Comparison of ENCODE assay signal across 26 cellular contexts in genomic region chr4:75869100-75869499, GRCh38. TPM values are rescaled to one million over a fixed set of nuclear protein-coding genes. Genes with fewer than 3 reads are reported as not detected.
"Had no signal": no experiment of that assay in that cellular context is flagged by ENCODE, and none has a peak within 500 bp of the region (broad histone marks: within the 10 kb centered on the region; RNA-seq: fewer than 3 reads in every experiment).

No MANE protein-coding gene starts in this region.

- H3K27ac ChIP-seq: colonic mucosa, epithelial cell of prostate, esophagus squamous epithelium, gastrocnemius medialis, heart right ventricle, left lung, lower lobe of right lung had no signal

- H3K4me1 ChIP-seq: colonic mucosa, esophagus squamous epithelium, gastrocnemius medialis, heart right ventricle, left lung, lower lobe of right lung had no signal

- H3K27me3 ChIP-seq: colonic mucosa, esophagus squamous epithelium, gastrocnemius medialis, left lung had no signal

- H3K36me3 ChIP-seq: colonic mucosa, esophagus squamous epithelium, gastrocnemius medialis, heart right ventricle, left lung, lower lobe of right lung had no signal

- ATAC-seq: effector memory CD8-positive, alpha-beta T cell; esophagus mucosa; gastrocnemius medialis; left lung; lower lobe of right lung; mucosa of descending colon had no signal

- DNase-seq: colonic mucosa; cortex of kidney; effector CD8-positive, alpha-beta T cell; effector memory CD8-positive, alpha-beta T cell; endodermal cell; erythroblast; esophagus squamous epithelium; foreskin fibroblast; foreskin melanocyte; gastrocnemius medialis; heart right ventricle; hippocampal formation; left cardiac atrium; left lung; lower lobe of right lung; mesenchymal stem cell; mucosa of descending colon; naive B cell had no signal

- H3K4me3 ChIP-seq: colonic mucosa, esophagus squamous epithelium, gastrocnemius medialis, heart right ventricle, left lung, lower lobe of right lung, mucosa of descending colon had no signal

- H3K9me3 ChIP-seq: colonic mucosa, esophagus squamous epithelium, gastrocnemius medialis, heart right ventricle, left lung, lower lobe of right lung, mucosa of descending colon had no signal

RNA-seq across cellular contexts. Expression of gene PPEF2, which starts 33.2 kb away (rescaled TPM):
- total RNA-seq: chondrocyte, colonic mucosa, dermis microvascular lymphatic vessel endothelial cell, endodermal cell, esophagus mucosa, heart right ventricle, kidney epithelial cell, left cardiac atrium, left lung, lower lobe of right lung, mesenteric fat pad, mesothelial cell of epicardium, myocyte had no signal
- polyA plus RNA-seq: heart right ventricle had no signal
